In the genomic region with DNA sequence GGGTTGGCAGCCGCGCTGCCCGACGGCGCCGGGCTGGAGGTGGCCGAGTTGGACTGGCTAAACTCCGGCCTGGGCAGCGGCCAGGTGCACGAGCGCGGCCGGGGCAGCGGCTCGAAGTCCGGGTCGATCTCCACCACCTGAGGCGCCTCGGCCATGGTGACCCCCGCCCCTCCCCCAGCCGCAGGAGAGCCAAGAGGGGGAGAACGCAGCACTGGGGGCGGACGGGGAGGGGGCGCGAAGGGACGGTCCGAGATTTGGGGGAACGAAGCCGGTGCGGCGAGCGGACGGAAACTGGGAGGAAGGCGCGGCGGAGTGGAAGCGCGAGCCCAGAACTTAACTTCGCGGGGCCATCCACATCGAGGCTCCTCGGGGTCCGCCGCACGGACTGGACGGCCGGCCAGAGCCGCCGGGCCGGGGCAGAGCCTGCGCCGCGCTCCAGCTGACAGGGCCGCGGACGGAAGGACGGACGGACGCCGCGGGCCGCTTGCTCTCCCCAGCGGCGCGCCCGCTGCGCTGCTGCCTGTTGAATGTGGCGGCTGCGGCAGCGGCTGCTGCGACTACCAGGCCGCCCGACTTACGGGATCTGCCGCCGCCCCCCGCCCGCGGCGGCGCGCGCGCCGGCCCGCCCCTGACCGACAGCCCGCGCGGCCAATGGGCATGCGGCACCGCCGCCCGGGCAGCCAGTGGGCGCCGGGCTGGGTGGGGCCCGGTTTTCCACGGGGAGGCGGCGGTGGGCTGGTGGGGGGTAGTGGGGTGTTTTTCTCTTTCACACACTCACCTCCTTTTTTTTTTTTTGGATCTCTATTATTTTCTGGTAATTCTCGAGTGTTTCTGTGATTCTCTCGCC, we compare ENCODE assay signal across 1 cellular context.
TF ChIP-seq lines count a peak whose summit lies in the region.

TSS of gene FOXO1 (minus strand) at position 584 of the 847 bp plus-strand sequence. CDS start at position 155, 429 bp downstream.

TF ChIP-seq in K562, 482 proteins besides CTCF, POLR2A, EP300 and RAD21 (continued from another document):
- TF ChIP-seq NFYB (IDR thresholded peaks at IDR 0.05; ENCODE audit: extremely low read depth, insufficient read length), result peak; percentile 67
- TF ChIP-seq POLR3A (IDR thresholded peaks at IDR 0.05; ENCODE audit: borderline replicate concordance, extremely low read depth, insufficient read depth, insufficient read length), result no peak
- no peak for TF ChIP-seq ZKSCAN3 (CRISPR knock-in tag; IDR thresholded peaks at IDR 0.05)
- no peak for TF ChIP-seq MCM2 (IDR thresholded peaks at IDR 0.05; ENCODE audit: low read depth)
- no peak for TF ChIP-seq NUFIP1 (IDR thresholded peaks at IDR 0.05; ENCODE audit: partially characterized antibody)
- TF ChIP-seq LCOR (CRISPR knock-in tag; IDR thresholded peaks at IDR 0.05), result no peak
- TF ChIP-seq BACH1 (tag; IDR thresholded peaks at IDR 0.05), result no peak
- no peak for TF ChIP-seq YBX1 (IDR thresholded peaks at IDR 0.05)
- TF ChIP-seq ETV5 (CRISPR knock-in tag; IDR thresholded peaks at IDR 0.05; ENCODE audit: low read depth), result no peak
- TF ChIP-seq SMAD3 (CRISPR knock-in tag; conservative IDR thresholded peaks at IDR 0.05), result no peak
- TF ChIP-seq ZKSCAN1 (IDR thresholded peaks at IDR 0.05; ENCODE audit: low read depth, low read length), result no peak
- TF ChIP-seq, protein P1, sequence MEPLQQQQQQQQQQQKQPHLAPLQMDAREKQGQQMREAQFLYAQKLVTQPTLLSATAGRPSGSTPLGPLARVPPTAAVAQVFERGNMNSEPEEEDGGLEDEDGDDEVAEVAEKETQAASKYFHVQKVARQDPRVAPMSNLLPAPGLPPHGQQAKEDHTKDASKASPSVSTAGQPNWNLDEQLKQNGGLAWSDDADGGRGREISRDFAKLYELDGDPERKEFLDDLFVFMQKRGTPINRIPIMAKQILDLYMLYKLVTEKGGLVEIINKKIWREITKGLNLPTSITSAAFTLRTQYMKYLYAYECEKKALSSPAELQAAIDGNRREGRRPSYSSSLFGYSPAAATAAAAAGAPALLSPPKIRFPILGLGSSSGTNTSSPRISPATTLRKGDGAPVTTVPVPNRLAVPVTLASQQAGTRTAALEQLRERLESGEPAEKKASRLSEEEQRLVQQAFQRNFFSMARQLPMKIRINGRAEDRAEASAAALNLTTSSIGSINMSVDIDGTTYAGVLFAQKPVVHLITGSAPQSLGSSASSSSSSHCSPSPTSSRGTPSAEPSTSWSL (CRISPR knock-in tag; IDR thresholded peaks at IDR 0.05; ENCODE audit: borderline replicate concordance), result no peak
- TF ChIP-seq HMG20A (CRISPR knock-in tag; conservative IDR thresholded peaks at IDR 0.05), result no peak
- peak; percentile 95 for TF ChIP-seq HNRNPLL (IDR thresholded peaks at IDR 0.05; ENCODE audit: low read depth, low read length, poor library complexity, severe bottlenecking)
- peak; percentile 26; the same call in 1 of the 2 replicates for TF ChIP-seq L3MBTL2 (IDR thresholded peaks at IDR 0.05)
- no peak for TF ChIP-seq NEUROD1 (IDR thresholded peaks at IDR 0.05; ENCODE audit: borderline replicate concordance, low read depth, low read length, partially characterized antibody)
- TF ChIP-seq KLF6 (CRISPR knock-in tag; IDR thresholded peaks at IDR 0.05; ENCODE audit: borderline replicate concordance), result no peak
- TF ChIP-seq ZC3H4 (CRISPR knock-in tag; IDR thresholded peaks at IDR 0.05; ENCODE audit: borderline replicate concordance), result no peak
- TF ChIP-seq SRSF3 (IDR thresholded peaks at IDR 0.05; ENCODE audit: insufficient read depth, low read length), result no peak
- TF ChIP-seq E4F1 (CRISPR knock-in tag; IDR thresholded peaks at IDR 0.05; ENCODE audit: borderline replicate concordance), result no peak
- TF ChIP-seq TSC22D4 (tag; IDR thresholded peaks at IDR 0.05), result no peak
- no peak for TF ChIP-seq TCF3 (CRISPR knock-in tag; IDR thresholded peaks at IDR 0.05)
- TF ChIP-seq ZBTB7A (IDR thresholded peaks at IDR 0.05; ENCODE audit: borderline replicate concordance, control insufficient read depth, low read depth, low read length), result peak; percentile 19; the same call in 1 of the 2 replicates
- TF ChIP-seq ZNF644 (tag; IDR thresholded peaks at IDR 0.05; ENCODE audit: low read depth), result no peak
- TF ChIP-seq, protein P2, sequence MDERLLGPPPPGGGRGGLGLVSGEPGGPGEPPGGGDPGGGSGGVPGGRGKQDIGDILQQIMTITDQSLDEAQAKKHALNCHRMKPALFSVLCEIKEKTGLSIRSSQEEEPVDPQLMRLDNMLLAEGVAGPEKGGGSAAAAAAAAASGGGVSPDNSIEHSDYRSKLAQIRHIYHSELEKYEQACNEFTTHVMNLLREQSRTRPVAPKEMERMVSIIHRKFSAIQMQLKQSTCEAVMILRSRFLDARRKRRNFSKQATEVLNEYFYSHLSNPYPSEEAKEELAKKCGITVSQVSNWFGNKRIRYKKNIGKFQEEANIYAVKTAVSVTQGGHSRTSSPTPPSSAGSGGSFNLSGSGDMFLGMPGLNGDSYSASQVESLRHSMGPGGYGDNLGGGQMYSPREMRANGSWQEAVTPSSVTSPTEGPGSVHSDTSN (CRISPR knock-in tag; IDR thresholded peaks at IDR 0.05; ENCODE audit: low read depth), result 0 out of 2 replicates have a peak, but pooled peaks have one; percentile 21
- TF ChIP-seq, protein P2 (tag; conservative IDR thresholded peaks at IDR 0.05; ENCODE audit: low read depth), result no peak
- TF ChIP-seq ZNF124 (CRISPR knock-in tag; IDR thresholded peaks at IDR 0.05), result no peak
- peak; percentile 21 for TF ChIP-seq HMGN3 (IDR thresholded peaks at IDR 0.05; ENCODE audit: borderline replicate concordance, extremely low read depth, insufficient read length, low read depth, low read length)
- no peak for TF ChIP-seq ZNF77 (CRISPR knock-in tag; IDR thresholded peaks at IDR 0.05)
- no peak for TF ChIP-seq TSHZ1 (CRISPR knock-in tag; IDR thresholded peaks at IDR 0.05)
- no peak for TF ChIP-seq ZNF384 (IDR thresholded peaks at IDR 0.05; ENCODE audit: low read depth, low read length)
- no peak for TF ChIP-seq PURB (CRISPR knock-in tag; IDR thresholded peaks at IDR 0.05; ENCODE audit: low read depth)
